10 cellular contexts compared by ENCODE assay signal in the genomic region with DNA sequence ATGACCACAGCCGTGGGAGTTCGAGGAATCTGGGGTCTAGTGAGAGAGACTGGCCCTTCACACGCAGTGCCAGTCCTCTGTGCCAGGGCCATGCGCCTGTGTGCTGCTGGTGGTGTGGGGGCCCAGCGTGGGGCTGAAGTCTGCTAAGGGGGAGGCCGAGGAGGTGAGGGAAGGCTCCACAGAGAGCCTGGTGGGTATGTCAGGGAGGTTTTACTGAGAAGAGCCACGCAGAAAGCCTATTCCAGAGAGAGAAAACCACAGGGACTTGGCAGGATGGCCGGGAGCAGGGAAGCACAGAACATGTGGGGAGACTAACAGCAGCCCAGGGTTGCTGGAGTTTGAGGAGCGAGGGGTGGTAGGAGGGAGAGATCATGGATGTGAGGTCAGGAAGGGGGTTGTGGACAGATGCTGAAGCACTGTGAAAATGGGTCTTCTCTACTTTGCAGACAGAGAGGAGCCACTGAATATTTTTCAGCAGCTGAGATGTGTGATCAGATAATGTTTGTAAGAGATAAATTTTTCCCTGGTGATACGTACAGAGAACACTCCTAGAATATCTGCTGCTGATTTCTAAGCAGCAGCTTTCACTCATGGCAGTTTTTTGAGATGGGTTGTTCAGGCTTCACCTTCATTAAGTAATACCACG. TPM values are rescaled to one million over a fixed set of nuclear protein-coding genes. Genes with fewer than 3 reads are reported as not detected.
DNase-seq lines count a peak whose midpoint lies in the region; ATAC-seq, FAIRE-seq and TF ChIP-seq lines count a peak whose summit lies in the region.
"Had no signal": no experiment of that assay in that cellular context is flagged by ENCODE, and none has a peak within 500 bp of the region (broad histone marks: within the 10 kb centered on the region; RNA-seq: fewer than 3 reads in every experiment).

No MANE protein-coding gene starts in this region.

- H2BK15ac ChIP-seq in IMR-90 (ENCODE audit: low read depth, low read length): no peak overlapping the region

- H3K27me3 ChIP-seq in IMR-90 (ENCODE audit: control insufficient read depth, insufficient read depth, low read length) (no peaks in the 10 kb centered on the region), fibroblast of lung (ENCODE audit: control insufficient read depth, insufficient read depth, low read length) (no peaks in the 10 kb centered on the region)

- 0 out of 4 replicates have a peak, but pooled peaks cover 0 to 3% of the 10 kb centered on the region in 2 experiments for H3K79me1 ChIP-seq in IMR-90 (ENCODE audit: low read depth in 1 of 2, low read length in 2 of 2)

- H3K56ac ChIP-seq in IMR-90 (ENCODE audit: extremely low read depth, insufficient read depth, low read length): no peak overlapping the region

- in situ Hi-C loops in IMR-90 (cut with MboI; ENCODE audit: low sequenced_read_pairs): no loop called here

- TF ChIP-seq RAD21 in IMR-90 (IDR thresholded peaks at IDR 0.05; ENCODE audit: low read length): no peak

- H3K4me3 ChIP-seq in IMR-90 (ENCODE audit: insufficient read depth, low read depth, low read length) (no peak overlapping the region), fibroblast of lung (replicated peaks in 1 of 4; ENCODE audit: control extremely low read depth in 1 of 4, insufficient read depth in 1 of 4, low read depth in 3 of 4, low read length in 4 of 4) (no peak overlapping the region)
- H3K4me3 ChIP-seq: K562, lung had no signal

- FAIRE-seq in GM12892 (lab: Jason Lieb, UNC) (peak; percentile 17), GM12891 (lab: Jason Lieb, UNC) (no peak)
- FAIRE-seq: K562 had no signal

- TF ChIP-seq CTCF in IMR-90 (conservative IDR thresholded peaks at IDR 0.05; ENCODE audit: low read depth, low read length) (no peak), fibroblast of lung (conservative IDR thresholded peaks at IDR 0.05 in 1 of 2, IDR thresholded peaks at IDR 0.05 in 1 of 2; ENCODE audit: low read depth in 1 of 2, low read length in 2 of 2) (no peak)

- no peak overlapping the region for H4K91ac ChIP-seq in IMR-90 (ENCODE audit: insufficient read depth, low read depth, low read length)

- no peak overlapping the region for H2AK5ac ChIP-seq in IMR-90 (ENCODE audit: low read depth, low read length)

- H3K4me2 ChIP-seq in IMR-90 (ENCODE audit: low read depth, low read length): peak overlapping the region; percentile 47
- H3K4me2 ChIP-seq in fibroblast of lung (ENCODE audit: extremely low read depth, insufficient read depth, low read length): peak overlapping the region; percentile 60

- H3K4me1 ChIP-seq in IMR-90 (ENCODE audit: control insufficient read depth, insufficient read depth, low read length): peaks cover 9% of the 10 kb centered on the region
- peaks cover 12% of the 10 kb centered on the region for H3K4me1 ChIP-seq in fibroblast of lung (ENCODE audit: control insufficient read depth, extremely low read depth, insufficient read depth, low read length)

- no peaks in the 10 kb centered on the region; the same call in 1 of the 2 replicates for H3K9me1 ChIP-seq in IMR-90 (ENCODE audit: insufficient read depth, low read length)

- H2BK20ac ChIP-seq in IMR-90 (ENCODE audit: low read depth, low read length): no peak overlapping the region

- WGBS in IMR-90 (ENCODE audit: extremely low coverage in 2 of 2, insufficient read length in 1 of 2), 2 experiments: 36% methylated on average over 8 of the region's 11 CpGs; no CpG with 5 or more reads in 1 of the 2 experiments

- dilution Hi-C loops in IMR-90 (cut with HindIII; ENCODE audit: low sequenced_read_pairs, unreplicated experiment): no loop called here

- no peaks in the 10 kb centered on the region for H3K79me2 ChIP-seq in fibroblast of lung (ENCODE audit: control insufficient read depth, insufficient read depth, low read length)

- no peak overlapping the region for H2BK5ac ChIP-seq in IMR-90 (ENCODE audit: low read depth, low read length, poor library complexity, severe bottlenecking)

- intact Hi-C loops in IMR-90 (cut with micrococcal nuclease): no loop called here
- intact Hi-C loops in sciatic nerve (cut with DNase I): no loop called here

- DNase-seq in GM12892 (ENCODE audit: insufficient read length) (no peak), IMR-90 (peak; percentile 35), fibroblast of lung (ENCODE audit: low read depth in 2 of 2) (peak; percentile 47 to 72), sciatic nerve (ENCODE audit: low spot score) (peak; percentile 75), GM12891 (ENCODE audit: insufficient read length, low spot score) (no peak), NCI-H2227 (lab: John Stamatoyannopoulos, UW; ENCODE audit: unreplicated experiment) (no peak)
- no peak for DNase-seq in activated T-cell treated with anti-CD3 and anti-CD28 coated beads, Interleukin-2, amount 50 U/mL, for 1 hour

- H4K8ac ChIP-seq in IMR-90 (ENCODE audit: low read depth in 2 of 2, low read length in 2 of 2): no peak overlapping the region

- ATAC-seq in IMR-90 (ENCODE audit: low read depth) (peak; percentile 59), sciatic nerve (peak; percentile 56), HG02938 (IDR thresholded peaks at IDR 0.05; ENCODE audit: unreplicated experiment) (no peak)

- POLR2A ChIA-PET in IMR-90 (lab: Charles Lee; ENCODE audit: unreplicated experiment): no interaction called here

- no peak overlapping the region for H3K14ac ChIP-seq in IMR-90 (replicated peaks; ENCODE audit: low read depth, low read length)

- H4K20me1 ChIP-seq in IMR-90 (ENCODE audit: insufficient read depth, low read length) (no peaks in the 10 kb centered on the region; the same call in 1 of the 2 replicates), fibroblast of lung (ENCODE audit: control insufficient read depth, extremely low read depth, insufficient read depth, low read length) (no peaks in the 10 kb centered on the region)

- H3K18ac ChIP-seq in IMR-90 (ENCODE audit: low read depth, low read length): no peak overlapping the region

- peaks cover 2% of the 10 kb centered on the region; the same call in 1 of the 2 replicates for H3K9me3 ChIP-seq in IMR-90 (ENCODE audit: control insufficient read depth, insufficient read depth, low read length)
- no peaks in the 10 kb centered on the region for H3K9me3 ChIP-seq in fibroblast of lung (ENCODE audit: control insufficient read depth, insufficient read depth, low read depth, low read length)

- no peak overlapping the region for H2BK120ac ChIP-seq in IMR-90 (ENCODE audit: low read depth, low read length)

- no TSS peak for BruUV-seq in IMR-90 (replicated peaks; lab: Mats Ljungman, UMichigan)

- H4K5ac ChIP-seq in IMR-90 (ENCODE audit: low read depth, low read length): no peak overlapping the region

- TF ChIP-seq POLR2A in GM12892 (IDR thresholded peaks at IDR 0.05; ENCODE audit: low read depth, low read length): no peak; the same call in 1 of the 2 replicates
- no peak for TF ChIP-seq POLR2A in IMR-90 (IDR thresholded peaks at IDR 0.05; ENCODE audit: low read depth, low read length)
- TF ChIP-seq POLR2A in GM12891 (IDR thresholded peaks at IDR 0.05; ENCODE audit: low read depth, low read length): no peak; the same call in 1 of the 2 replicates

- H3K36me3 ChIP-seq in IMR-90 (ENCODE audit: control insufficient read depth, insufficient read depth, low read length) (no peaks in the 10 kb centered on the region), fibroblast of lung (ENCODE audit: control insufficient read depth, insufficient read depth, low read length) (no peaks in the 10 kb centered on the region)

- H3K27ac ChIP-seq in IMR-90 (ENCODE audit: insufficient read depth, low read length) (no peak overlapping the region; the same call in 1 of the 2 replicates), fibroblast of lung (ENCODE audit: insufficient read depth, low read length) (no peak overlapping the region)

- no peak overlapping the region for H3K4ac ChIP-seq in IMR-90 (ENCODE audit: low read depth, low read length)

- no peak overlapping the region for H3K23ac ChIP-seq in IMR-90 (ENCODE audit: low read depth, low read length)

- peak overlapping the region; percentile 1 for H2AK9ac ChIP-seq in IMR-90 (replicated peaks; ENCODE audit: low read depth, low read length, poor library complexity)

- H3K9ac ChIP-seq in IMR-90 (ENCODE audit: low read depth, low read length) (no peak overlapping the region), fibroblast of lung (ENCODE audit: insufficient read depth, low read length) (no peak overlapping the region)

- CTCF ChIA-PET in IMR-90 (lab: Yijun Ruan, JAX): interaction anchor here (0.7 kb wide), 1 partner anchor 12 kb away, joined by 3 read pairs; no protein-coding TSS in a partner anchor

- H2AFZ ChIP-seq in IMR-90 (replicated peaks; ENCODE audit: low read length, poor library complexity): peak overlapping the region; percentile 5
- H2AFZ ChIP-seq in fibroblast of lung (ENCODE audit: low read length): no peak overlapping the region

TF ChIP-seq in IMR-90, 13 proteins besides CTCF, POLR2A, EP300 and RAD21 (continues in another document):
- TF ChIP-seq MAFK (IDR thresholded peaks at IDR 0.05; ENCODE audit: low read depth, low read length): no peak
- TF ChIP-seq, protein P1, sequence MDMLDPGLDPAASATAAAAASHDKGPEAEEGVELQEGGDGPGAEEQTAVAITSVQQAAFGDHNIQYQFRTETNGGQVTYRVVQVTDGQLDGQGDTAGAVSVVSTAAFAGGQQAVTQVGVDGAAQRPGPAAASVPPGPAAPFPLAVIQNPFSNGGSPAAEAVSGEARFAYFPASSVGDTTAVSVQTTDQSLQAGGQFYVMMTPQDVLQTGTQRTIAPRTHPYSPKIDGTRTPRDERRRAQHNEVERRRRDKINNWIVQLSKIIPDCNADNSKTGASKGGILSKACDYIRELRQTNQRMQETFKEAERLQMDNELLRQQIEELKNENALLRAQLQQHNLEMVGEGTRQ (IDR thresholded peaks at IDR 0.05; ENCODE audit: low read depth, low read length): no peak

TF ChIP-seq in GM12891, 5 proteins besides CTCF, POLR2A, EP300 and RAD21:
- no peak for TF ChIP-seq POLR2AphosphoS5 (IDR thresholded peaks at IDR 0.05; ENCODE audit: low read depth, low read length)
- no peak for TF ChIP-seq PAX5 (IDR thresholded peaks at IDR 0.05; ENCODE audit: insufficient read depth, low read length, severe bottlenecking)
- no peak for TF ChIP-seq POU2F2 (IDR thresholded peaks at IDR 0.05; ENCODE audit: low read depth, low read length)
- TF ChIP-seq TAF1 (IDR thresholded peaks at IDR 0.05; ENCODE audit: low read depth, low read length): no peak
- no peak for TF ChIP-seq SPI1 (IDR thresholded peaks at IDR 0.05; ENCODE audit: low read depth, low read length)

RNA-seq across cellular contexts. Expression of a gene that starts 35.4 kb away (rescaled TPM):
- 89.0 TPM for polyA plus RNA-seq in GM12892 (2012; ENCODE audit: missing spikeins)
- total RNA-seq in IMR-90 (2012; rRNA removed): 6.9 and 8.2 TPM in 2 replicates
- polyA plus RNA-seq in IMR-90 (2012; rRNA removed): 5.5 and 7.1 TPM in 2 replicates
- 5.5 and 6.3 TPM in 2 replicates for polyA plus RNA-seq in IMR-90 (2012; cell fraction: cytosol; rRNA removed)
- polyA plus RNA-seq in IMR-90 (2012; cell fraction: nucleus; rRNA removed; ENCODE audit: low replicate concordance): 25.6 and 29.1 TPM in 2 replicates
- 12.1 and 13.7 TPM in 2 replicates for total RNA-seq in fibroblast of lung
- polyA plus RNA-seq in fibroblast of lung: 8.4 and 10.9 TPM in 2 replicates
- polyA plus RNA-seq in fibroblast of lung (2012): 13.9 and 14.8 TPM in 2 replicates
- 15.8 and 42.6 TPM in 2 replicates for polyA minus RNA-seq in fibroblast of lung (ENCODE audit: low replicate concordance)
- 62.2 TPM for total RNA-seq in sciatic nerve
- 90.4 TPM for polyA plus RNA-seq in GM12891 (2012; ENCODE audit: low read depth, missing spikeins)

Comparison
In these comparisons a context has a peak if more than half of its experiments do, and no peak if none do; other contexts are left out.
1. DNase-seq: peak in IMR-90 (single experiment), fibroblast of lung (2 of 2) and sciatic nerve (single experiment); none in GM12892 (single experiment), GM12891 (single experiment), NCI-H2227 (single experiment) and activated T-cell treated with anti-CD3 and anti-CD28 coated beads, Interleukin-2, amount 50 U/mL, for 1 hour (single experiment).